In the genomic region with DNA sequence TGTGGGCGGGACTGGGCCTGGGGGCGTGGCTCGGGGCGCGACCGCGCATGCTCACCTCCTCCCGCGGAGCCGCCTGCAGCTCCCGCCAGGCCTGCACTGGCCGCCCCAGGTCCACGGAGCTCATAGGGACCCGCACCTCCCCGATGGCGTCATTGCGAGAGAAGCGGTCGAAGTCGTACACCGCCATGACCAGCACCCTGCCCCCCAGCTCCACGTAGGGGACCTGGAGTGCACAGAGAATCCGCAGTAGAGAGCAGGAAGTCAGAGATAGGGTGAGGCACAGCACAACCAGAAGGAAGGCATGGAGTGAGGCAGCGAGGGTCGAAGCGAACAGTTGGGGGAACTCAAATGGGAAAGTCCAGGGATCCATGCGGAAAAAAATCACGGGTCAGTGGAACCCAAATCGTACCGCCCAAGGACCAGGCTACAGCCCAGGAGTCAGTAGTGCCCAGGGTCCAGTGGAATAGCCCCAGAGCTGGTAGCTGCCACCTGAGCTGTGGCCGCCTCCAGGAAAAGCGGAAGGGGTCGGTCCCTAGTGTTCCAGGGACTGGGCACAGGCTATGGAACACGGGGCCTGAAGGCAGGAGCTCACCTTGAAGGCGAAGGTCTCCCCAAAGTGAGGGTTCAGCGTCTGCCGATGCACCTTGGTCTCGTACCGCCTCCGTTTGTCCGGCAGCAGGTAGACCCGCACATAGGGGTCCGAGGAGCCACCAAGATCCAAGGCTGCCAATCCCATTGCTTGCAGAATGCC, we compare ENCODE assay signal across 1 cellular context.
TF ChIP-seq lines count a peak whose summit lies in the region.

No MANE protein-coding gene starts in this region.

TF ChIP-seq in WTC11, 78 proteins besides CTCF, POLR2A, EP300 and RAD21:
- TF ChIP-seq, protein P1, sequence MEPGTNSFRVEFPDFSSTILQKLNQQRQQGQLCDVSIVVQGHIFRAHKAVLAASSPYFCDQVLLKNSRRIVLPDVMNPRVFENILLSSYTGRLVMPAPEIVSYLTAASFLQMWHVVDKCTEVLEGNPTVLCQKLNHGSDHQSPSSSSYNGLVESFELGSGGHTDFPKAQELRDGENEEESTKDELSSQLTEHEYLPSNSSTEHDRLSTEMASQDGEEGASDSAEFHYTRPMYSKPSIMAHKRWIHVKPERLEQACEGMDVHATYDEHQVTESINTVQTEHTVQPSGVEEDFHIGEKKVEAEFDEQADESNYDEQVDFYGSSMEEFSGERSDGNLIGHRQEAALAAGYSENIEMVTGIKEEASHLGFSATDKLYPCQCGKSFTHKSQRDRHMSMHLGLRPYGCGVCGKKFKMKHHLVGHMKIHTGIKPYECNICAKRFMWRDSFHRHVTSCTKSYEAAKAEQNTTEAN (CRISPR knock-in tag; IDR thresholded peaks at IDR 0.05) = no peak
- TF ChIP-seq JAZF1 (CRISPR knock-in tag; IDR thresholded peaks at IDR 0.05) (no peak), TCF7 (CRISPR knock-in tag; IDR thresholded peaks at IDR 0.05; ENCODE audit: low read depth) (no peak), IRF2 (CRISPR knock-in tag; IDR thresholded peaks at IDR 0.05; ENCODE audit: borderline replicate concordance, low read depth) (no peak), ZNF416 (CRISPR knock-in tag; IDR thresholded peaks at IDR 0.05) (no peak)
- TF ChIP-seq, protein P2, sequence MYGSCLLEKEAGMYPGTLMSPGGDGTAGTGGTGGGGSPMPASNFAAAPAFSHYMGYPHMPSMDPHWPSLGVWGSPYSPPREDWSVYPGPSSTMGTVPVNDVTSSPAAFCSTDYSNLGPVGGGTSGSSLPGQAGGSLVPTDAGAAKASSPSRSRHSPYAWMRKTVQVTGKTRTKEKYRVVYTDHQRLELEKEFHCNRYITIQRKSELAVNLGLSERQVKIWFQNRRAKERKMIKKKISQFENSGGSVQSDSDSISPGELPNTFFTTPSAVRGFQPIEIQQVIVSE (CRISPR knock-in tag; IDR thresholded peaks at IDR 0.05; ENCODE audit: borderline replicate concordance) = no peak
- TF ChIP-seq, protein P3, sequence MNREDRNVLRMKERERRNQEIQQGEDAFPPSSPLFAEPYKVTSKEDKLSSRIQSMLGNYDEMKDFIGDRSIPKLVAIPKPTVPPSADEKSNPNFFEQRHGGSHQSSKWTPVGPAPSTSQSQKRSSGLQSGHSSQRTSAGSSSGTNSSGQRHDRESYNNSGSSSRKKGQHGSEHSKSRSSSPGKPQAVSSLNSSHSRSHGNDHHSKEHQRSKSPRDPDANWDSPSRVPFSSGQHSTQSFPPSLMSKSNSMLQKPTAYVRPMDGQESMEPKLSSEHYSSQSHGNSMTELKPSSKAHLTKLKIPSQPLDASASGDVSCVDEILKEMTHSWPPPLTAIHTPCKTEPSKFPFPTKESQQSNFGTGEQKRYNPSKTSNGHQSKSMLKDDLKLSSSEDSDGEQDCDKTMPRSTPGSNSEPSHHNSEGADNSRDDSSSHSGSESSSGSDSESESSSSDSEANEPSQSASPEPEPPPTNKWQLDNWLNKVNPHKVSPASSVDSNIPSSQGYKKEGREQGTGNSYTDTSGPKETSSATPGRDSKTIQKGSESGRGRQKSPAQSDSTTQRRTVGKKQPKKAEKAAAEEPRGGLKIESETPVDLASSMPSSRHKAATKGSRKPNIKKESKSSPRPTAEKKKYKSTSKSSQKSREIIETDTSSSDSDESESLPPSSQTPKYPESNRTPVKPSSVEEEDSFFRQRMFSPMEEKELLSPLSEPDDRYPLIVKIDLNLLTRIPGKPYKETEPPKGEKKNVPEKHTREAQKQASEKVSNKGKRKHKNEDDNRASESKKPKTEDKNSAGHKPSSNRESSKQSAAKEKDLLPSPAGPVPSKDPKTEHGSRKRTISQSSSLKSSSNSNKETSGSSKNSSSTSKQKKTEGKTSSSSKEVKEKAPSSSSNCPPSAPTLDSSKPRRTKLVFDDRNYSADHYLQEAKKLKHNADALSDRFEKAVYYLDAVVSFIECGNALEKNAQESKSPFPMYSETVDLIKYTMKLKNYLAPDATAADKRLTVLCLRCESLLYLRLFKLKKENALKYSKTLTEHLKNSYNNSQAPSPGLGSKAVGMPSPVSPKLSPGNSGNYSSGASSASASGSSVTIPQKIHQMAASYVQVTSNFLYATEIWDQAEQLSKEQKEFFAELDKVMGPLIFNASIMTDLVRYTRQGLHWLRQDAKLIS (CRISPR knock-in tag; IDR thresholded peaks at IDR 0.05; ENCODE audit: borderline replicate concordance) = no peak
- TF ChIP-seq, protein P4, sequence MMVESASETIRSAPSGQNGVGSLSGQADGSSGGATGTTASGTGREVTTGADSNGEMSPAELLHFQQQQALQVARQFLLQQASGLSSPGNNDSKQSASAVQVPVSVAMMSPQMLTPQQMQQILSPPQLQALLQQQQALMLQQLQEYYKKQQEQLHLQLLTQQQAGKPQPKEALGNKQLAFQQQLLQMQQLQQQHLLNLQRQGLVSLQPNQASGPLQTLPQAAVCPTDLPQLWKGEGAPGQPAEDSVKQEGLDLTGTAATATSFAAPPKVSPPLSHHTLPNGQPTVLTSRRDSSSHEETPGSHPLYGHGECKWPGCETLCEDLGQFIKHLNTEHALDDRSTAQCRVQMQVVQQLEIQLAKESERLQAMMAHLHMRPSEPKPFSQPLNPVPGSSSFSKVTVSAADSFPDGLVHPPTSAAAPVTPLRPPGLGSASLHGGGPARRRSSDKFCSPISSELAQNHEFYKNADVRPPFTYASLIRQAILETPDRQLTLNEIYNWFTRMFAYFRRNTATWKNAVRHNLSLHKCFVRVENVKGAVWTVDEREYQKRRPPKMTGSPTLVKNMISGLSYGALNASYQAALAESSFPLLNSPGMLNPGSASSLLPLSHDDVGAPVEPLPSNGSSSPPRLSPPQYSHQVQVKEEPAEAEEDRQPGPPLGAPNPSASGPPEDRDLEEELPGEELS (CRISPR knock-in tag; IDR thresholded peaks at IDR 0.05) = no peak
